44 cellular contexts compared by ENCODE assay signal in the genomic region with DNA sequence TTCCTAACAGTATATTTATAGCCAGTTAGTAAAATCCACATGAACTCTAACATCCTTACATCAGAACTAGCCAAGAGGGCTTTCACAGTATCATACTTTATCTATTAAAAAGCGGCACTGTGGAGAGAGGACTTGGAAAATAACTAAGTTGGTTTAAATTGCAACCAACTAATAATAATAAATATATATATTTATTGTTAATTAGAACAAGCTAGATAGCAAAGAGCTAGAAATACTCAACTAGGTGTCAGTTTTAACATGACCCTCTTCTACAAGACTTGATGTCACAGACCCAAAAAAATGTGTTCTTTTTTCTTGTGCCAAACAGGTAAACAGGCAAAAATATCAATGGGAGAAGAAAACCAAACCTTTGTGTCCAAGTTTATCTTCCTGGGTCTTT. TPM values are rescaled to one million over a fixed set of nuclear protein-coding genes. Genes with fewer than 3 reads are reported as not detected.
"Had no signal": no experiment of that assay in that cellular context is flagged by ENCODE, and none has a peak within 500 bp of the region (broad histone marks: within the 10 kb centered on the region; RNA-seq: fewer than 3 reads in every experiment).

Gene OR2D3 (plus strand): TSS at position 301 of the 400 bp plus-strand sequence. CDS start 0 bp downstream, at position 301.

- H3K9me3 ChIP-seq: adrenal gland, ascending aorta, body of pancreas, breast epithelium had no signal

- H3K27ac Mint-ChIP-seq: activated naive CD4-positive, alpha-beta T cell treated with anti-CD3 and anti-CD28 coated beads for 36 hours; activated naive CD4-positive, alpha-beta T cell treated with anti-CD3 and anti-CD28 coated beads, Interleukin-2, amount 10 ng/mL, durations not matched to agents 7 days and 5 days; activated naive CD4-positive, alpha-beta T cell treated with anti-CD3 and anti-CD28 coated beads, Interleukin-2, amount 50 U/mL, for 24 hours; activated naive CD4-positive, alpha-beta T cell treated with anti-CD3 and anti-CD28 coated beads, Interleukin-2, amount 50 U/mL, for 72 hours; activated naive CD8-positive, alpha-beta T cell; activated naive CD8-positive, alpha-beta T cell treated with anti-CD3 and anti-CD28 coated beads for 36 hours; activated naive CD8-positive, alpha-beta T cell treated with anti-CD3 and anti-CD28 coated beads, Interleukin-2, amount 10 ng/mL, durations not matched to agents 7 days and 5 days; activated naive CD8-positive, alpha-beta T cell treated with anti-CD3 and anti-CD28 coated beads, Interleukin-2, amount 50 U/mL, for 24 hours; activated T-cell treated with anti-CD3 and anti-CD28 coated beads, Interleukin-2, amount 50 U/mL, for 24 hours; activated T-cell treated with anti-CD3 and anti-CD28 coated beads, Interleukin-2, amount 50 U/mL, for 72 hours; activated T-helper 1 cell treated with anti-CD3 and anti-CD28 coated beads, Interleukin-12 subunit alpha, Interleukin-12 subunit beta, Interleukin-2, Interleukin-4 antibody, amounts not matched to agents 30 ng/mL and 10 ng/mL and 1 ng/mL, durations not matched to agents 14 hours and 24 hours and 36 hours; activated T-helper 17 cell treated with anti-CD3 and anti-CD28 coated beads, Interleukin-2, amount 50 U/mL, for 72 hours; activated T-helper 2 cell treated with anti-CD3 and anti-CD28 coated beads, Interferon-gamma antibody, Interleukin-2, Interleukin-4, amounts not matched to agents 10 μg/mL and 5 μg/mL and 100 μg/mL, durations not matched to agents 14 hours and 24 hours and 36 hours; brain had no signal

- ATAC-seq: activated naive CD4-positive, alpha-beta T cell treated with anti-CD3 and anti-CD28 coated beads, Interleukin-2, amount 50 U/mL, for 72 hours; activated naive CD8-positive, alpha-beta T cell treated with anti-CD3 and anti-CD28 coated beads, Interleukin-2, amount 50 U/mL, for 24 hours; activated T-cell treated with anti-CD3 and anti-CD28 coated beads, Interleukin-2, amount 50 U/mL, for 4 hours; activated T-cell treated with anti-CD3 and anti-CD28 coated beads, Interleukin-2, amount 50 U/mL, for 72 hours; activated T-helper 17 cell treated with anti-CD3 and anti-CD28 coated beads, Interleukin-2, amount 50 U/mL, for 72 hours; body of pancreas had no signal

- H3K4me1 Mint-ChIP-seq: activated naive CD4-positive, alpha-beta T cell treated with anti-CD3 and anti-CD28 coated beads, Interleukin-2, amount 50 U/mL, for 24 hours; activated naive CD8-positive, alpha-beta T cell treated with anti-CD3 and anti-CD28 coated beads, Interleukin-2, amount 50 U/mL, for 24 hours had no signal

- H3K36me3 Mint-ChIP-seq: activated naive CD4-positive, alpha-beta T cell treated with anti-CD3 and anti-CD28 coated beads, Interleukin-2, amount 10 ng/mL, durations not matched to agents 7 days and 5 days; activated naive CD8-positive, alpha-beta T cell; activated naive CD8-positive, alpha-beta T cell treated with anti-CD3 and anti-CD28 coated beads for 36 hours; activated naive CD8-positive, alpha-beta T cell treated with anti-CD3 and anti-CD28 coated beads, Interleukin-2, amount 10 ng/mL, durations not matched to agents 7 days and 5 days; brain had no signal

- H3K27me3 ChIP-seq: adrenal gland, ascending aorta, body of pancreas, brain microvascular endothelial cell, breast epithelium, cardiac muscle cell had no signal

- H3K36me3 ChIP-seq: adrenal gland, ascending aorta, brain microvascular endothelial cell, breast epithelium, cardiac muscle cell had no signal

- DNase-seq: activated effector memory CD4-positive, alpha-beta T cell treated with anti-CD3 and anti-CD28 coated beads, Interleukin-2, amount 50 U/mL, for 16 hours; activated effector memory CD4-positive, alpha-beta T cell treated with Interleukin-2 at 50 U/mL for 16 hours; activated gamma-delta T cell; activated gamma-delta T cell treated with Interleukin-2 at 50 U/mL for 16 hours; activated naive CD4-positive, alpha-beta T cell; activated naive CD4-positive, alpha-beta T cell treated with anti-CD3 and anti-CD28 coated beads for 36 hours; activated naive CD4-positive, alpha-beta T cell treated with anti-CD3 and anti-CD28 coated beads, Interleukin-2, amount 10 ng/mL, durations not matched to agents 7 days and 5 days; activated naive CD4-positive, alpha-beta T cell treated with anti-CD3 and anti-CD28 coated beads, Interleukin-2, amount 50 U/mL, for 16 hours; activated naive CD4-positive, alpha-beta T cell treated with Interleukin-2 at 50 U/mL for 16 hours; activated naive CD8-positive, alpha-beta T cell treated with anti-CD3 and anti-CD28 coated beads for 36 hours; activated naive CD8-positive, alpha-beta T cell treated with anti-CD3 and anti-CD28 coated beads, Interleukin-2, amount 10 ng/mL, durations not matched to agents 7 days and 5 days; activated naive CD8-positive, alpha-beta T cell treated with anti-CD3 and anti-CD28 coated beads, Interleukin-2, amount 50 U/mL, for 24 hours; activated T-cell treated with anti-CD3 and anti-CD28 coated beads for 4 hours; activated T-cell treated with anti-CD3 and anti-CD28 coated beads, Interleukin-2, amount 50 U/mL, for 1 hour; activated T-cell treated with anti-CD3 and anti-CD28 coated beads, Interleukin-2, amount 50 U/mL, for 24 hours; activated T-cell treated with anti-CD3 and anti-CD28 coated beads, Interleukin-2, amount 50 U/mL, for 4 hours; activated T-cell treated with anti-CD3 and anti-CD28 coated beads, Interleukin-2, amount 50 U/mL, for 48 hours; activated T-cell treated with anti-CD3 and anti-CD28 coated beads, Interleukin-2, amount 50 U/mL, for 72 hours; adrenal gland; amniotic stem cell; amygdala; anterior cingulate cortex; aorta; body of pancreas; brain microvascular endothelial cell; caudate nucleus; central memory CD4-positive, alpha-beta T cell; cerebellar nuclear complex had no signal

- H3K9me3 Mint-ChIP-seq: activated naive CD4-positive, alpha-beta T cell treated with anti-CD3 and anti-CD28 coated beads, Interleukin-2, amount 50 U/mL, for 24 hours; activated naive CD4-positive, alpha-beta T cell treated with anti-CD3 and anti-CD28 coated beads, Interleukin-2, amount 50 U/mL, for 72 hours; activated naive CD8-positive, alpha-beta T cell treated with anti-CD3 and anti-CD28 coated beads for 36 hours; activated naive CD8-positive, alpha-beta T cell treated with anti-CD3 and anti-CD28 coated beads, Interleukin-2, amount 10 ng/mL, durations not matched to agents 7 days and 5 days; activated naive CD8-positive, alpha-beta T cell treated with anti-CD3 and anti-CD28 coated beads, Interleukin-2, amount 50 U/mL, for 24 hours; activated T-cell treated with anti-CD3 and anti-CD28 coated beads, Interleukin-2, amount 50 U/mL, for 24 hours; activated T-helper 17 cell treated with anti-CD3 and anti-CD28 coated beads, Interleukin-2, amount 50 U/mL, for 72 hours; central memory CD8-positive, alpha-beta T cell had no signal

- H3K4me3 Mint-ChIP-seq: activated naive CD4-positive, alpha-beta T cell treated with anti-CD3 and anti-CD28 coated beads for 36 hours; activated naive CD4-positive, alpha-beta T cell treated with anti-CD3 and anti-CD28 coated beads, Interleukin-2, amount 10 ng/mL, durations not matched to agents 7 days and 5 days; activated naive CD4-positive, alpha-beta T cell treated with anti-CD3 and anti-CD28 coated beads, Interleukin-2, amount 50 U/mL, for 24 hours; activated naive CD8-positive, alpha-beta T cell; activated naive CD8-positive, alpha-beta T cell treated with anti-CD3 and anti-CD28 coated beads for 36 hours; activated naive CD8-positive, alpha-beta T cell treated with anti-CD3 and anti-CD28 coated beads, Interleukin-2, amount 10 ng/mL, durations not matched to agents 7 days and 5 days; activated naive CD8-positive, alpha-beta T cell treated with anti-CD3 and anti-CD28 coated beads, Interleukin-2, amount 50 U/mL, for 24 hours; activated T-cell treated with anti-CD3 and anti-CD28 coated beads, Interleukin-2, amount 50 U/mL, for 24 hours; activated T-cell treated with anti-CD3 and anti-CD28 coated beads, Interleukin-2, amount 50 U/mL, for 4 hours; activated T-cell treated with anti-CD3 and anti-CD28 coated beads, Interleukin-2, amount 50 U/mL, for 72 hours; activated T-helper 1 cell treated with anti-CD3 and anti-CD28 coated beads, Interleukin-12 subunit alpha, Interleukin-12 subunit beta, Interleukin-2, Interleukin-4 antibody, amounts not matched to agents 30 ng/mL and 10 ng/mL and 1 ng/mL, durations not matched to agents 14 hours and 24 hours and 36 hours; activated T-helper 17 cell treated with anti-CD3 and anti-CD28 coated beads, Interleukin-2, amount 50 U/mL, for 72 hours; brain; central memory CD8-positive, alpha-beta T cell had no signal

- H3K27ac ChIP-seq: adrenal gland, ascending aorta, body of pancreas, brain microvascular endothelial cell, breast epithelium, cardiac muscle cell had no signal

- H3K4me1 ChIP-seq: adrenal gland, ascending aorta, breast epithelium had no signal

- H3K4me3 ChIP-seq: adrenal gland, ascending aorta, body of pancreas, breast epithelium, cardiac muscle cell had no signal

RNA-seq across cellular contexts. Expression of gene OR2D3, which starts in this region (rescaled TPM):
- total RNA-seq: activated naive CD4-positive, alpha-beta T cell treated with anti-CD3 and anti-CD28 coated beads for 36 hours; activated naive CD4-positive, alpha-beta T cell treated with anti-CD3 and anti-CD28 coated beads, Interleukin-2, amount 50 U/mL, for 72 hours; activated naive CD8-positive, alpha-beta T cell treated with anti-CD3 and anti-CD28 coated beads for 36 hours; activated naive CD8-positive, alpha-beta T cell treated with anti-CD3 and anti-CD28 coated beads, Interleukin-2, amount 10 ng/mL, durations not matched to agents 7 days and 5 days; activated T-cell treated with anti-CD3 and anti-CD28 coated beads, Interleukin-2, amount 50 U/mL, for 4 hours; activated T-cell treated with anti-CD3 and anti-CD28 coated beads, Interleukin-2, amount 50 U/mL, for 72 hours; activated T-helper 1 cell treated with anti-CD3 and anti-CD28 coated beads, Interleukin-12 subunit alpha, Interleukin-12 subunit beta, Interleukin-2, Interleukin-4 antibody, amounts not matched to agents 30 ng/mL and 10 ng/mL and 1 ng/mL, durations not matched to agents 14 hours and 24 hours and 36 hours; activated T-helper 17 cell treated with anti-CD3 and anti-CD28 coated beads, Interleukin-2, amount 50 U/mL, for 72 hours; activated T-helper 2 cell treated with anti-CD3 and anti-CD28 coated beads, Interferon-gamma antibody, Interleukin-2, Interleukin-4, amounts not matched to agents 10 μg/mL and 5 μg/mL and 100 μg/mL, durations not matched to agents 14 hours and 24 hours and 36 hours; adrenal gland; aorta; ascending aorta; astrocyte; body of pancreas; breast epithelium; bronchial epithelial cell; cardiac muscle cell; cardiac septum; cerebellum had no signal
- polyA plus RNA-seq: adipose tissue, adrenal gland, aorta had no signal
